12 cellular contexts compared by ENCODE assay signal in the genomic region with DNA sequence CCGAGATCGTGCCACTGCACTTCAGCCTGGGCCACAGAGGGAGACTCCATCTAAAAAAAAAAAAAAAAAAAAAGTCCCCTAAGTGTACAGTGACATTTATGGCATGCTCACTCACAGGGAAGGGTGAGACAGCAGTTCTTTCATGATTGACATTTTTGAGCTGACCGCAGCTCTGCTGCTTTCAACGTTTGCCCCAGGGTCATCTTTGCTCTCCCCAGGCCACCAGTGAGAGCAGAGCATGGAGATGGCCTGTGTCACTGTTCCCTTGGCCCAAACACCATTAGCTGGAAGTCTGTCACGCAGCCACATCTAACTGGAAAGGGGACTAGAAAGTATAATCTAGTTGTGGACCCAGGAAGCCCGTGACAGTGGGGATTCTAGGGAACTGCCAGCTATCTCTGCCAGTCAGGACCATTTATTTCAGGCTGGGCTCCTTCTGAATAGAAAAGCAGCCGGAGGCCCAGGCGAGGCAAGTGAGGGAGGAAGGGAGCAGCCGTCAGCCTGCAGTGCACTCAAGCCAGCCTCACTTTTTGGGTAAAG.
"Had no signal": no experiment of that assay in that cellular context is flagged by ENCODE, and none has a peak within 500 bp of the region (broad histone marks: within the 10 kb centered on the region; RNA-seq: fewer than 3 reads in every experiment).

No MANE protein-coding gene starts in this region.

- H3K27me3 ChIP-seq: foreskin keratinocyte, upper lobe of right lung had no signal

- H3K4me1 ChIP-seq: foreskin keratinocyte, upper lobe of right lung had no signal

- H3K36me3 ChIP-seq: cardiac muscle cell, prostate gland, upper lobe of right lung, WERI-Rb-1 had no signal

- H3K9me3 ChIP-seq: prostate gland, upper lobe of right lung had no signal

- H3K4me3 ChIP-seq: cardiac muscle cell, prostate gland, upper lobe of right lung had no signal

- ATAC-seq: activated CD8-positive, alpha-beta T cell treated with anti-CD3 and anti-CD28 coated beads for 36 hours; foreskin keratinocyte; natural killer cell; upper lobe of right lung had no signal

- H3K27ac ChIP-seq: cardiac muscle cell, foreskin keratinocyte, upper lobe of right lung, WERI-Rb-1 had no signal

- DNase-seq: activated CD4-positive, alpha-beta T cell treated with anti-CD3 and anti-CD28 coated beads for 4 hours; activated CD8-positive, alpha-beta memory T cell treated with anti-CD3 and anti-CD28 coated beads, Interleukin-2, amount 50 U/mL, for 4 hours; activated CD8-positive, alpha-beta T cell treated with anti-CD3 and anti-CD28 coated beads for 36 hours; activated naive CD4-positive, alpha-beta T cell treated with anti-CD3 and anti-CD28 coated beads for 36 hours; foreskin keratinocyte; natural killer cell; occipital lobe; stimulated activated CD4-positive, alpha-beta T cell treated with anti-CD3 and anti-CD28 coated beads, Interleukin-4, amount 100 ng/mL, for 1 hour; upper lobe of right lung; WERI-Rb-1 had no signal
